9 cellular contexts compared by ENCODE assay signal in the genomic region with DNA sequence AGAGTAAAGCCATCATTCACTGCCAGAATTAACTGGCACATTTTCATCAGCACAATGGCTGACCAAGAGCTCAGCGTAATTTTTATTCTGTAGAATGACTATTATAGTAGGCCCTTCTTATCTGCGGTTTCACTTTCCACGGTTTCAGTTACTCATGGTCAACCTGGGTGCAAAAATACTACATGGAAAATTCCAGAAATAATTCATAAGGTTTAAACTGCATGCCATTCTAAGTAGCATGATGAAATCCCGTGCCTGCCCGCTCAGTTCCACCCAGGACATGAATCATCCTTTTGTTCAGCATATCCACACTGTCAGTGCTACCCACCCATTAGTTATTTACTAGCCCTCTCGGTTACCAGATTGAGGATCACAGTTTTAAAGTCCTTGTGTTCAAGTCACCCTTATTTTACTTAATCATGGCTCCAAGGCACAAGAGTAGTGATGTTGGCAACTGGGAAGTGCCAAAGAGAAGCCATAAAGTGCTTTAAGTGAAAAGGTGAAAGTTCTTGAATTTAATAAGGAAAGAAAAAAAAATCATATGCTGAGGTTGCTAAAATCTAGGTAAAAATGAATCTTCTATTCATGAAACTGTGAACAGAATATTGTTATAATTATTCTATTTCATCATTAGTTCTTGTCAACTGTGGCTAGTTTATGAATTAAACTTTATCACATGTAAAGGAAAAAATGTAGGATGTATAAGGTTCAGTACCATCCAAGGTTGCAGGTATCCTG.
A peak's percentile ranks its signal among the peaks of the same experiment; 100 is the strongest.
DNase-seq lines count a peak whose midpoint lies in the region; ATAC-seq lines count a peak whose summit lies in the region.
"Had no signal": no experiment of that assay in that cellular context is flagged by ENCODE, and none has a peak within 500 bp of the region (broad histone marks: within the 10 kb centered on the region; RNA-seq: fewer than 3 reads in every experiment).

No MANE protein-coding gene starts in this region.

- peak overlapping the region; percentile 79 for H3K27ac ChIP-seq in temporal lobe (ENCODE audit: low read depth, low read length)

- DNase-seq in HT-29 (ENCODE audit: low spot score) (peak; percentile 73), amniotic epithelial cell (ENCODE audit: low read depth) (peak; percentile 97), glomerular visceral epithelial cell (ENCODE audit: extremely low spot score) (peak; percentile 88), SHP77 (lab: John Stamatoyannopoulos, UW) (no peak), mesenteric fat pad (ENCODE audit: low spot score) (no peak)
- DNase-seq: activated effector memory CD4-positive, alpha-beta T cell treated with Interleukin-2 at 50 U/mL for 16 hours; glutamatergic neuron had no signal

- ATAC-seq in GM18870 (IDR thresholded peaks at IDR 0.05; ENCODE audit: unreplicated experiment) = no peak

Comparison
In these comparisons a context has a peak if more than half of its experiments do, and no peak if none do; other contexts are left out.
1. DNase-seq: peak in HT-29 (single experiment), amniotic epithelial cell (single experiment) and glomerular visceral epithelial cell (single experiment); none in SHP77 (0 of 2) and mesenteric fat pad (single experiment).